In the genomic region with DNA sequence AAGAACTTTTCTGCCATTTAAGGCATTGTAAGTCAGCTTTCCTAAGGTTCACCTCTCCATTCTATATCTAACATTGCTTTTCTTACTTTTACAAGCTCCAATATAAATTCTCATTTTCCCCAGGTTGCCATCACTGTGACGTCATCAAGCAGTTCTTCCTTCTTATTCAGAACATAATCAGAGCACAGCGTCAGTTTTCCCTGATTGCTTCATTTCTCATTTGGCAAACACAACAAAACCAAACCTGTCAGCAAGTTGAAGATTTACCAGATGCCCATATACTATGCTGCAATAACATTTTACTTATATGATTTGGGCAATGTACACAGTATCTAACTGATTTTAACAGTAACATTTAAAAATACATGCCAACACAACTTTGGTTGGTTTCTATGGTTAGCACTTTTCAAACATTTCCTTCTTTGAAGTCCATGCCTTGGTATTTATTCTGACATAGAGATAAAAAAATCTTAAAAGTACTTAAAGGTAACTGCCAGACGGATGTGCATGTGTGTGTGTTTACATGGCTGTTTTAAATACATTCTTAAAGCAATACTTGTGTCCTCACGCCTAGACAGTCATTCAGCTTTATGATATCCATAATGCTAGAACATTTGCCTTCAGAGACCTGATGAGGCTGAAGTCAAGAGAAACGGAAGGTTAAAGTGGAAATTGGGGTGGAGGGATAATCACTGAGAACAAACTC, we compare ENCODE assay signal across 17 cellular contexts.
DNase-seq lines count a peak whose midpoint lies in the region; ATAC-seq and TF ChIP-seq lines count a peak whose summit lies in the region.
"Had no signal": no experiment of that assay in that cellular context is flagged by ENCODE, and none has a peak within 500 bp of the region (broad histone marks: within the 10 kb centered on the region; RNA-seq: fewer than 3 reads in every experiment).

No MANE protein-coding gene starts in this region.

- H3K27ac ChIP-seq in CD4-positive, alpha-beta memory T cell (ENCODE audit: low read depth, low read length): no peak overlapping the region
- H3K27ac ChIP-seq in heart right ventricle (peak overlapping the region in 4 of 10 donors; percentile 1 to 19 (median 15)), body of pancreas (no peak overlapping the region)
- H3K27ac ChIP-seq: neutrophil had no signal

- H3K27ac Mint-ChIP-seq in CD4-positive, alpha-beta memory T cell: peak overlapping the region; percentile 36 to 81 (median 69)
- H3K27ac Mint-ChIP-seq in T-helper 17 cell (peak overlapping the region; percentile 78), nephron (peak overlapping the region; percentile 2 to 4 (median 3)), CD14-positive monocyte (no peak overlapping the region)

- intact Hi-C loops in CD4-positive, alpha-beta memory T cell (cut with micrococcal nuclease): no loop called here
- intact Hi-C loops in heart right ventricle (cut with DNase I): no loop called here
- intact Hi-C loops in body of pancreas (cut with DNase I): no loop called here
- intact Hi-C loops in CD14-positive monocyte (cut with micrococcal nuclease): no loop called here

- TF ChIP-seq CTCF in nephron (IDR thresholded peaks at IDR 0.05; ENCODE audit: unreplicated experiment in 3 of 3): no peak
- TF ChIP-seq CTCF in heart right ventricle (IDR thresholded peaks at IDR 0.05): no peak
- no peak for TF ChIP-seq CTCF in body of pancreas (IDR thresholded peaks at IDR 0.05)
- TF ChIP-seq CTCF in CD14-positive monocyte (IDR thresholded peaks at IDR 0.05): no peak

- H3K4me1 ChIP-seq in CD4-positive, alpha-beta memory T cell (ENCODE audit: insufficient read depth, low read length): peaks cover 50% of the 10 kb centered on the region
- H3K4me1 ChIP-seq in heart right ventricle (peaks cover 0 to 16% (median 8%) of the 10 kb centered on the region in 9 donors), body of pancreas (no peaks in the 10 kb centered on the region)

- no peaks in the 10 kb centered on the region for H3K9me3 Mint-ChIP-seq in CD4-positive, alpha-beta memory T cell
- H3K9me3 Mint-ChIP-seq in nephron (no peaks in the 10 kb centered on the region), CD14-positive monocyte (peaks cover 0 to 3% (median 0%) of the 10 kb centered on the region in 7 donors)
- H3K9me3 Mint-ChIP-seq: activated B cell treated with CpG ODN at 0.5 μM for 24 hours had no signal

- CTCF ChIA-PET in CD4-positive, alpha-beta memory T cell (lab: Charles Lee; ENCODE audit: partially characterized antibody): no interaction called here

- H3K27me3 Mint-ChIP-seq in CD4-positive, alpha-beta memory T cell: no peaks in the 10 kb centered on the region
- no peaks in the 10 kb centered on the region for H3K27me3 Mint-ChIP-seq in T-helper 17 cell
- no peaks in the 10 kb centered on the region for H3K27me3 Mint-ChIP-seq in nephron (ENCODE audit: low read depth)
- peaks cover 0 to 3% (median 0%) of the 10 kb centered on the region in 3 donors for H3K27me3 Mint-ChIP-seq in CD14-positive monocyte (ENCODE audit: low read depth in 3 of 3)
- H3K27me3 Mint-ChIP-seq: activated B cell treated with CpG ODN at 0.5 μM for 24 hours had no signal

- H3K9me3 ChIP-seq in CD4-positive, alpha-beta memory T cell (ENCODE audit: control insufficient read depth in 1 of 2, low read length in 2 of 2): no peaks in the 10 kb centered on the region
- no peaks in the 10 kb centered on the region for H3K9me3 ChIP-seq in T-helper 17 cell (ENCODE audit: control insufficient read depth, low read length, poor library complexity, severe bottlenecking)
- H3K9me3 ChIP-seq in heart right ventricle: no peaks in the 10 kb centered on the region
- H3K9me3 ChIP-seq in body of pancreas: no peaks in the 10 kb centered on the region
- H3K9me3 ChIP-seq: BE2C, HAP-1, neutrophil, spleen had no signal

- H3K36me3 Mint-ChIP-seq in CD4-positive, alpha-beta memory T cell: peaks cover 0 to 3% of the 10 kb centered on the region in 2 donors
- H3K36me3 Mint-ChIP-seq in T-helper 17 cell (ENCODE audit: low read depth) (peaks cover 2% of the 10 kb centered on the region), nephron (ENCODE audit: low read depth) (peaks cover 10% of the 10 kb centered on the region), CD14-positive monocyte (no peaks in the 10 kb centered on the region)

- TF ChIP-seq POLR2A in body of pancreas (IDR thresholded peaks at IDR 0.05): no peak

- no peak overlapping the region for H3K4me3 Mint-ChIP-seq in CD4-positive, alpha-beta memory T cell
- H3K4me3 Mint-ChIP-seq in T-helper 17 cell: no peak overlapping the region
- no peak overlapping the region for H3K4me3 Mint-ChIP-seq in nephron
- no peak overlapping the region for H3K4me3 Mint-ChIP-seq in CD14-positive monocyte
- H3K4me3 Mint-ChIP-seq: activated B cell treated with CpG ODN at 0.5 μM for 24 hours had no signal

- POLR2A ChIA-PET in CD4-positive, alpha-beta memory T cell (lab: Charles Lee; ENCODE audit: partially characterized antibody): interaction anchor here (2.6 kb wide), 1 partner anchor 10 kb away, joined by 11 read pairs; no protein-coding TSS in a partner anchor

- H3K36me3 ChIP-seq in CD4-positive, alpha-beta memory T cell (ENCODE audit: insufficient read depth, low read length): no peaks in the 10 kb centered on the region
- H3K36me3 ChIP-seq in heart right ventricle (no peaks in the 10 kb centered on the region), body of pancreas (replicated peaks in 1 of 2; ENCODE audit: insufficient read depth in 1 of 2, low read depth in 2 of 2) (no peaks in the 10 kb centered on the region)
- H3K36me3 ChIP-seq: BE2C, HAP-1, neutrophil, spleen had no signal

- no peaks in the 10 kb centered on the region for H3K27me3 ChIP-seq in CD4-positive, alpha-beta memory T cell (ENCODE audit: insufficient read depth, low read length)
- H3K27me3 ChIP-seq in heart right ventricle (no peaks in the 10 kb centered on the region), body of pancreas (no peaks in the 10 kb centered on the region)
- H3K27me3 ChIP-seq: BE2C, neutrophil, spleen had no signal

- DNase-seq in CD4-positive, alpha-beta memory T cell: no peak
- DNase-seq in T-helper 17 cell (no peak), fibroblast of gingiva (ENCODE audit: low read depth) (peak; percentile 32), heart right ventricle (no peak), body of pancreas (no peak), CD14-positive monocyte (ENCODE audit: low spot score) (no peak)
- DNase-seq: activated B cell treated with CpG ODN at 0.5 μM for 24 hours; activated naive CD4-positive, alpha-beta T cell treated with anti-CD3 and anti-CD28 coated beads, Interleukin-2, amount 50 U/mL, for 16 hours; BE2C; cerebellar nuclear complex; erythroblast; NCI-H1417 treated with DMSO at 0.1 percent for 48 hours; spleen had no signal

- 83 to 86% methylated on average over 5 of the region's 5 CpGs for WGBS in heart right ventricle, 2 donors
- 52 to 54% methylated on average over 5 of the region's 5 CpGs for WGBS in body of pancreas, 2 donors

- ATAC-seq in T-helper 17 cell (peak; percentile 35), heart right ventricle (no peak), body of pancreas (no peak), GM19455 (IDR thresholded peaks at IDR 0.05; ENCODE audit: unreplicated experiment) (no peak)

- H3K4me1 Mint-ChIP-seq in CD4-positive, alpha-beta memory T cell: peaks cover 45 to 63% (median 57%) of the 10 kb centered on the region in 4 donors
- H3K4me1 Mint-ChIP-seq in T-helper 17 cell (peaks cover 41% of the 10 kb centered on the region), nephron (peaks cover 19% of the 10 kb centered on the region), CD14-positive monocyte (no peaks in the 10 kb centered on the region)

- no peak overlapping the region for H3K4me3 ChIP-seq in CD4-positive, alpha-beta memory T cell (ENCODE audit: low read length in 2 of 2)
- H3K4me3 ChIP-seq in heart right ventricle (no peak overlapping the region), body of pancreas (no peak overlapping the region)
- H3K4me3 ChIP-seq: HAP-1, spleen had no signal

Comparison
In these comparisons a context has a peak if more than half of its experiments do, and no peak if none do; other contexts are left out.
1. H3K27ac Mint-ChIP-seq: peak in CD4-positive, alpha-beta memory T cell (7 of 7), T-helper 17 cell (single experiment) and nephron (3 of 3); none in CD14-positive monocyte (0 of 7).